ENCODE assay signal across 10 cellular contexts in genomic region chr5:143315214-143315613, GRCh38.
DNase-seq lines count a peak whose midpoint lies in the region; ATAC-seq and TF ChIP-seq lines count a peak whose summit lies in the region.
"Had no signal": no experiment of that assay in that cellular context is flagged by ENCODE, and none has a peak within 500 bp of the region (broad histone marks: within the 10 kb centered on the region; RNA-seq: fewer than 3 reads in every experiment).

No MANE protein-coding gene starts in this region.

- in situ Hi-C loops in GM23248 (cut with MboI): no loop called here

- H3K9me3 ChIP-seq in GM23248 (ENCODE audit: low read depth) (no peaks in the 10 kb centered on the region), RWPE2 (ENCODE audit: severe bottlenecking) (no peaks in the 10 kb centered on the region), smooth muscle cell (replicated peaks; ENCODE audit: low read depth) (no peaks in the 10 kb centered on the region)

- peak overlapping the region; percentile 20; the same call in 1 of the 2 replicates for H3K9ac ChIP-seq in GM23248
- peak overlapping the region; percentile 44 for H3K9ac ChIP-seq in smooth muscle cell (ENCODE audit: low read depth)

- ATAC-seq in RWPE2 (ENCODE audit: low read depth) (no peak), GM18873 (IDR thresholded peaks at IDR 0.05; ENCODE audit: low FRiP score, unreplicated experiment) (no peak), HG03025 (IDR thresholded peaks at IDR 0.05; ENCODE audit: low FRiP score, unreplicated experiment) (no peak)

- H3K79me2 ChIP-seq in GM23248 (ENCODE audit: insufficient read depth) (peaks cover 99% of the 10 kb centered on the region), smooth muscle cell (ENCODE audit: low read depth) (peaks cover 76% of the 10 kb centered on the region)

- H2AFZ ChIP-seq in GM23248 (no peak overlapping the region), smooth muscle cell (ENCODE audit: low read depth) (no peak overlapping the region)

- H3K4me2 ChIP-seq in GM23248 (ENCODE audit: unreplicated experiment) (peak overlapping the region; percentile 55), smooth muscle cell (peak overlapping the region; percentile 37)

- H4K20me1 ChIP-seq in GM23248 (ENCODE audit: insufficient read depth) (peaks cover 19% of the 10 kb centered on the region; the same call in 1 of the 2 replicates), smooth muscle cell (ENCODE audit: low read depth) (peaks cover 10% of the 10 kb centered on the region)

- H3K27me3 ChIP-seq in GM23248 (replicated peaks; ENCODE audit: insufficient read depth) (no peaks in the 10 kb centered on the region), RWPE2 (ENCODE audit: insufficient read depth, poor library complexity, severe bottlenecking) (no peaks in the 10 kb centered on the region), smooth muscle cell (ENCODE audit: low read depth) (no peaks in the 10 kb centered on the region)

- H3K36me3 ChIP-seq in GM23248 (ENCODE audit: low read depth) (peaks cover 22% of the 10 kb centered on the region), RWPE2 (ENCODE audit: low read depth) (peaks cover 34% of the 10 kb centered on the region), smooth muscle cell (ENCODE audit: low read depth) (peaks cover under 1% of the 10 kb centered on the region)

- WGBS in GM23248 (ENCODE audit: low coverage in 1 of 2, low lambda C conversion rate in 2 of 2, missing lambda C conversion rate in 2 of 2), 2 experiments: 50 to 53% methylated on average over 3 of the region's 3 CpGs
- WGBS in smooth muscle cell (ENCODE audit: low lambda C conversion rate): 91% methylated on average over 3 of the region's 3 CpGs

- no peak for DNase-seq in GM23248
- no peak for DNase-seq in RWPE2 (ENCODE audit: low spot score)
- no peak for DNase-seq in epithelial cell of prostate (ENCODE audit: low read depth, low spot score)
- no peak for DNase-seq in smooth muscle cell (lab: John Stamatoyannopoulos, UW; ENCODE audit: unreplicated experiment)
- no peak for DNase-seq in midbrain (lab: John Stamatoyannopoulos, UW)
- DNase-seq: H7, NCI-H1930, NCI-H2171 had no signal

- H3K9me2 ChIP-seq in GM23248 (ENCODE audit: insufficient read depth): no peaks in the 10 kb centered on the region

- no peak overlapping the region for H3K4me3 ChIP-seq in GM23248
- no peak overlapping the region for H3K4me3 ChIP-seq in RWPE2 (ENCODE audit: severe bottlenecking)
- H3K4me3 ChIP-seq in smooth muscle cell: no peak overlapping the region

- peak overlapping the region; percentile 79 for H3K27ac ChIP-seq in GM23248
- peak overlapping the region; percentile 65 for H3K27ac ChIP-seq in RWPE2 (ENCODE audit: poor library complexity, severe bottlenecking)
- H3K27ac ChIP-seq in epithelial cell of prostate: peak overlapping the region; percentile 78
- peak overlapping the region; percentile 98 for H3K27ac ChIP-seq in smooth muscle cell (ENCODE audit: low read depth)

- TF ChIP-seq CTCF in RWPE2 (IDR thresholded peaks at IDR 0.05; ENCODE audit: poor library complexity, severe bottlenecking) (no peak), smooth muscle cell (IDR thresholded peaks at IDR 0.05; ENCODE audit: borderline replicate concordance, insufficient read depth, poor library complexity, severe bottlenecking) (no peak)

- H3K4me1 ChIP-seq in GM23248 (ENCODE audit: insufficient read depth): peaks cover 94% of the 10 kb centered on the region
- H3K4me1 ChIP-seq in RWPE2 (ENCODE audit: insufficient read depth, poor library complexity, severe bottlenecking): peaks cover 81% of the 10 kb centered on the region
- H3K4me1 ChIP-seq in smooth muscle cell (ENCODE audit: low read depth): peaks cover 28% of the 10 kb centered on the region

- H3F3A ChIP-seq in GM23248 (ENCODE audit: insufficient read depth) (peaks cover 87% of the 10 kb centered on the region), smooth muscle cell (ENCODE audit: low read depth) (peaks cover 19% of the 10 kb centered on the region)
